ENCODE assay signal across 19 cellular contexts in genomic region chr1:52503706-52504105, GRCh38.
"Had no signal": no experiment of that assay in that cellular context is flagged by ENCODE, and none has a peak within 500 bp of the region (broad histone marks: within the 10 kb centered on the region; RNA-seq: fewer than 3 reads in every experiment).

No MANE protein-coding gene starts in this region.

- H3K4me1 Mint-ChIP-seq: activated naive CD4-positive, alpha-beta T cell treated with anti-CD3 and anti-CD28 coated beads, Interleukin-2, amount 10 ng/mL, durations not matched to agents 7 days and 5 days; brain had no signal

- H3K27ac ChIP-seq: hepatocyte, pancreas, psoas muscle, right atrium auricular region, vagina had no signal

- H3K4me3 Mint-ChIP-seq: activated CD4-positive, alpha-beta memory T cell treated with anti-CD3 and anti-CD28 coated beads for 36 hours; activated naive CD4-positive, alpha-beta T cell treated with anti-CD3 and anti-CD28 coated beads, Interleukin-2, amount 10 ng/mL, durations not matched to agents 7 days and 5 days; brain; natural killer cell treated with Interleukin-12 subunit alpha and Interleukin-12 subunit beta and Interleukin-15 and Interleukin-18, amount 100 ng/mL, for 72 hours; T-cell; type B pancreatic cell had no signal

- H2AFZ ChIP-seq: hepatocyte had no signal

- H3K4me3 ChIP-seq: hepatocyte, pancreas, psoas muscle, right atrium auricular region, vagina had no signal

- H3K9me3 ChIP-seq: pancreas, psoas muscle, right atrium auricular region, vagina had no signal

- H3K4me1 ChIP-seq: pancreas, psoas muscle, right atrium auricular region, vagina had no signal

- H3K9me3 Mint-ChIP-seq: activated CD4-positive, alpha-beta memory T cell treated with anti-CD3 and anti-CD28 coated beads for 36 hours; activated naive CD4-positive, alpha-beta T cell treated with anti-CD3 and anti-CD28 coated beads, Interleukin-2, amount 10 ng/mL, durations not matched to agents 7 days and 5 days; brain; natural killer cell treated with Interleukin-12 subunit alpha and Interleukin-12 subunit beta and Interleukin-15 and Interleukin-18, amount 100 ng/mL, for 72 hours; T-cell; type B pancreatic cell had no signal

- H3K4me2 ChIP-seq: hepatocyte had no signal

- DNase-seq: activated CD4-positive, alpha-beta memory T cell treated with anti-CD3 and anti-CD28 coated beads for 36 hours; activated CD4-positive, alpha-beta T cell treated with anti-CD3 and anti-CD28 coated beads for 4 hours; activated effector memory CD4-positive, alpha-beta T cell treated with anti-CD3 and anti-CD28 coated beads, Interleukin-2, amount 50 U/mL, for 16 hours; activated naive CD4-positive, alpha-beta T cell treated with anti-CD3 and anti-CD28 coated beads, Interleukin-2, amount 10 ng/mL, durations not matched to agents 7 days and 5 days; aorta; dermis blood vessel endothelial cell; effector CD8-positive, alpha-beta T cell; glutamatergic neuron; midbrain; pancreas; psoas muscle; stimulated activated CD4-positive, alpha-beta T cell treated with anti-CD3 and anti-CD28 coated beads, Interleukin-4, amount 100 ng/mL, for 4 hours; T-cell had no signal

- H3K27ac Mint-ChIP-seq: activated CD4-positive, alpha-beta memory T cell treated with anti-CD3 and anti-CD28 coated beads for 36 hours; activated naive CD4-positive, alpha-beta T cell treated with anti-CD3 and anti-CD28 coated beads, Interleukin-2, amount 10 ng/mL, durations not matched to agents 7 days and 5 days; brain; natural killer cell treated with Interleukin-12 subunit alpha and Interleukin-12 subunit beta and Interleukin-15 and Interleukin-18, amount 100 ng/mL, for 72 hours; T-cell; type B pancreatic cell had no signal

- ATAC-seq: natural killer cell treated with Interleukin-12 subunit alpha and Interleukin-12 subunit beta and Interleukin-15 and Interleukin-18, amount 100 ng/mL, for 72 hours; pancreas; T-cell had no signal

- H3K27me3 ChIP-seq: hepatocyte, pancreas, right atrium auricular region, vagina had no signal

- H3K27me3 Mint-ChIP-seq: activated CD4-positive, alpha-beta memory T cell treated with anti-CD3 and anti-CD28 coated beads for 36 hours; activated naive CD4-positive, alpha-beta T cell treated with anti-CD3 and anti-CD28 coated beads, Interleukin-2, amount 10 ng/mL, durations not matched to agents 7 days and 5 days; brain; natural killer cell treated with Interleukin-12 subunit alpha and Interleukin-12 subunit beta and Interleukin-15 and Interleukin-18, amount 100 ng/mL, for 72 hours; T-cell; type B pancreatic cell had no signal
